12 cellular contexts compared by ENCODE assay signal in genomic region chr20:20204326-20204725, GRCh38.
A peak's percentile ranks its signal among the peaks of the same experiment; 100 is the strongest.
DNase-seq lines count a peak whose midpoint lies in the region; ATAC-seq and TF ChIP-seq lines count a peak whose summit lies in the region.
"Had no signal": no experiment of that assay in that cellular context is flagged by ENCODE, and none has a peak within 500 bp of the region (broad histone marks: within the 10 kb centered on the region; RNA-seq: fewer than 3 reads in every experiment).

No MANE protein-coding gene starts in this region.

- CTCF ChIA-PET in activated CD8-positive, alpha-beta memory T cell treated with anti-CD3 and anti-CD28 coated beads, Interleukin-2, amount 10 ng/mL, durations not matched to agents 7 days and 5 days (lab: Charles Lee) = no interaction called here

- no peak overlapping the region for H3K27ac Mint-ChIP-seq in activated CD8-positive, alpha-beta memory T cell treated with anti-CD3 and anti-CD28 coated beads, Interleukin-2, amount 10 ng/mL, durations not matched to agents 7 days and 5 days
- H3K27ac Mint-ChIP-seq: activated T-cell treated with anti-CD3 and anti-CD28 coated beads, Interleukin-2, amount 50 U/mL, for 24 hours had no signal

- DNase-seq in COR-L47 (lab: John Stamatoyannopoulos, UW) (peak; percentile 49), NCI-H146 (lab: John Stamatoyannopoulos, UW) (peak; percentile 97), NCI-H345 (lab: John Stamatoyannopoulos, UW) (peak; percentile 64), left ventricle myocardium superior (no peak), RPMI8226 (no peak)
- DNase-seq in effector CD8-positive, alpha-beta T cell (lab: John Stamatoyannopoulos, UW) = no peak
- no peak for DNase-seq in activated CD8-positive, alpha-beta memory T cell treated with anti-CD3 and anti-CD28 coated beads, Interleukin-2, amount 10 ng/mL, durations not matched to agents 7 days and 5 days
- DNase-seq: activated naive CD4-positive, alpha-beta T cell treated with anti-CD3 and anti-CD28 coated beads, Interleukin-2, amount 50 U/mL, for 16 hours; activated T-cell treated with anti-CD3 and anti-CD28 coated beads, Interleukin-2, amount 50 U/mL, for 24 hours; cortex of kidney; Peyer's patch had no signal

- no peaks in the 10 kb centered on the region for H3K9me3 Mint-ChIP-seq in activated CD8-positive, alpha-beta memory T cell treated with anti-CD3 and anti-CD28 coated beads, Interleukin-2, amount 10 ng/mL, durations not matched to agents 7 days and 5 days (ENCODE audit: low read depth)
- H3K9me3 Mint-ChIP-seq: activated T-cell treated with anti-CD3 and anti-CD28 coated beads, Interleukin-2, amount 50 U/mL, for 24 hours had no signal

- H3K27me3 Mint-ChIP-seq in activated CD8-positive, alpha-beta memory T cell treated with anti-CD3 and anti-CD28 coated beads, Interleukin-2, amount 10 ng/mL, durations not matched to agents 7 days and 5 days = peaks cover 4% of the 10 kb centered on the region

- intact Hi-C loops in left ventricle myocardium superior (cut with micrococcal nuclease) = no loop called here

- no peak for ATAC-seq in SK-N-SH treated with all-trans-retinoic acid at 6 μM for 48 hours
- no peak for ATAC-seq in left ventricle myocardium superior
- no peak for ATAC-seq in activated CD8-positive, alpha-beta memory T cell treated with anti-CD3 and anti-CD28 coated beads, Interleukin-2, amount 10 ng/mL, durations not matched to agents 7 days and 5 days

- no peaks in the 10 kb centered on the region for H3K4me1 Mint-ChIP-seq in activated CD8-positive, alpha-beta memory T cell treated with anti-CD3 and anti-CD28 coated beads, Interleukin-2, amount 10 ng/mL, durations not matched to agents 7 days and 5 days

- H3K36me3 Mint-ChIP-seq in activated CD8-positive, alpha-beta memory T cell treated with anti-CD3 and anti-CD28 coated beads, Interleukin-2, amount 10 ng/mL, durations not matched to agents 7 days and 5 days = no peaks in the 10 kb centered on the region

- no peak overlapping the region for H3K4me3 Mint-ChIP-seq in activated CD8-positive, alpha-beta memory T cell treated with anti-CD3 and anti-CD28 coated beads, Interleukin-2, amount 10 ng/mL, durations not matched to agents 7 days and 5 days
- H3K4me3 Mint-ChIP-seq: activated T-cell treated with anti-CD3 and anti-CD28 coated beads, Interleukin-2, amount 50 U/mL, for 24 hours had no signal

TF ChIP-seq in SK-N-SH treated with all-trans-retinoic acid at 6 μM for 48 hours, 23 proteins besides CTCF, POLR2A, EP300 and RAD21:
- TF ChIP-seq POU6F1 (CRISPR knock-in tag; IDR thresholded peaks at IDR 0.05; ENCODE audit: borderline replicate concordance, low read depth) (no peak), TCF4 (CRISPR knock-in tag; IDR thresholded peaks at IDR 0.05; ENCODE audit: borderline replicate concordance) (peak; percentile 37; the same call in 1 of the 2 replicates), SNAI2 (CRISPR knock-in tag; IDR thresholded peaks at IDR 0.05) (peak; percentile 74)

Comparison
In these comparisons a context has a peak if more than half of its experiments do, and no peak if none do; other contexts are left out.
1. DNase-seq: peak in COR-L47 (single experiment), NCI-H146 (single experiment) and NCI-H345 (single experiment); none in effector CD8-positive, alpha-beta T cell (single experiment), left ventricle myocardium superior (single experiment), activated CD8-positive, alpha-beta memory T cell treated with anti-CD3 and anti-CD28 coated beads, Interleukin-2, amount 10 ng/mL, durations not matched to agents 7 days and 5 days (single experiment) and RPMI8226 (single experiment).